In the genomic region with DNA sequence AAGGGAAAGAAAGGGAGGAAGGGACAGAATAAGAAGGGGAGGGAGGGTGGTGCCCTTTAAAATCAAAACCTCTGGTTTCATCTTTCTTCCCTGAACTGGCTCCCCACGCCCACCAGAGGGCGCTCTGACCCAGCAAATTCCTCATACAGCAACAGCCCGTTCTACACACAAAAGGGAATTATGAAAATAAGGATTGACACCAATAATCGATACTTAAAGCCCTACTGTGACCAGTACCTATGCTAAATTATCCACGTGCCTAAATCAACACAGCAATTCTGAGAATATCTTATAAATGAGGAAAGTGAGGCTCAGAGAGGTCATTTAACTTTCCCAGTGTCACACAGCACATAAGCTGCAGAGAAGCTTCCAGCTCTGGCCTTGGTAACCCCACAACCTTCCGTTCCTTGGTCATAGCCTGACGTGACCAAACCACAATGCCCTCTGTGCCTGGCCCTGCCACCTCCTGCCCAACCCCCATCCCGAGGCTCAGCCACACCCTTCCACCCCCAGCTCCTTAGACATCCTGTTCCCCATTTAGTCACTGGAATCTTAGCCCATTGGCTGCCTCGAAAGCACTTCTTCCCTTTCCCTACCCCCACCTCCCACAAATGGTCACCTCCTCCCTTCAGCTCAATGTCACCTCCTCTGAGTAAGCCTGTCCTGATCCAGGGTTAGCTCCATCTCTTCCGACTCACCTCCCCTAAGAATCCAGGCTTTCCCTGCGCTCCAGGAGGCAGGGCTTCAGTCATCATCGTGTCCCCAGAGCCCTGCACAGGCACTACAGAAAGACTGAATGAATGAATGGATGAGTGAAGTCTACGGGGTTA, we compare ENCODE assay signal across 2 cellular contexts.
TF ChIP-seq lines count a peak whose summit lies in the region.

No MANE protein-coding gene starts in this region.

TF ChIP-seq in HEK293, 187 proteins besides CTCF, POLR2A, EP300 and RAD21 (continues in another document):
- no peak for TF ChIP-seq ZNF174 (tag by site-specific recombination; IDR thresholded peaks at IDR 0.05)
- TF ChIP-seq, protein P1, sequence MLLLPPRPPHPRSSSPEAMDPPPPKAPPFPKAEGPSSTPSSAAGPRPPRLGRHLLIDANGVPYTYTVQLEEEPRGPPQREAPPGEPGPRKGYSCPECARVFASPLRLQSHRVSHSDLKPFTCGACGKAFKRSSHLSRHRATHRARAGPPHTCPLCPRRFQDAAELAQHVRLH (tag by site-specific recombination; IDR thresholded peaks at IDR 0.05) = peak; percentile 55; the same call in 1 of the 2 replicates
- no peak for TF ChIP-seq ZNF37A (tag by site-specific recombination; IDR thresholded peaks at IDR 0.05)
- no peak for TF ChIP-seq ZNF2 (tag by site-specific recombination; IDR thresholded peaks at IDR 0.05)
- TF ChIP-seq, protein P2, sequence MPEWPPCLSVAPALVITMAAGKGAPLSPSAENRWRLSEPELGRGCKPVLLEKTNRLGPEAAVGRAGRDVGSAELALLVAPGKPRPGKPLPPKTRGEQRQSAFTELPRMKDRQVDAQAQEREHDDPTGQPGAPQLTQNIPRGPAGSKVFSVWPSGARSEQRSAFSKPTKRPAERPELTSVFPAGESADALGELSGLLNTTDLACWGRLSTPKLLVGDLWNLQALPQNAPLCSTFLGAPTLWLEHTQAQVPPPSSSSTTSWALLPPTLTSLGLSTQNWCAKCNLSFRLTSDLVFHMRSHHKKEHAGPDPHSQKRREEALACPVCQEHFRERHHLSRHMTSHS (tag by site-specific recombination; IDR thresholded peaks at IDR 0.05) = no peak
- TF ChIP-seq ZFP41 (tag by site-specific recombination; IDR thresholded peaks at IDR 0.05; ENCODE audit: borderline replicate concordance) = no peak
- TF ChIP-seq, protein P3, sequence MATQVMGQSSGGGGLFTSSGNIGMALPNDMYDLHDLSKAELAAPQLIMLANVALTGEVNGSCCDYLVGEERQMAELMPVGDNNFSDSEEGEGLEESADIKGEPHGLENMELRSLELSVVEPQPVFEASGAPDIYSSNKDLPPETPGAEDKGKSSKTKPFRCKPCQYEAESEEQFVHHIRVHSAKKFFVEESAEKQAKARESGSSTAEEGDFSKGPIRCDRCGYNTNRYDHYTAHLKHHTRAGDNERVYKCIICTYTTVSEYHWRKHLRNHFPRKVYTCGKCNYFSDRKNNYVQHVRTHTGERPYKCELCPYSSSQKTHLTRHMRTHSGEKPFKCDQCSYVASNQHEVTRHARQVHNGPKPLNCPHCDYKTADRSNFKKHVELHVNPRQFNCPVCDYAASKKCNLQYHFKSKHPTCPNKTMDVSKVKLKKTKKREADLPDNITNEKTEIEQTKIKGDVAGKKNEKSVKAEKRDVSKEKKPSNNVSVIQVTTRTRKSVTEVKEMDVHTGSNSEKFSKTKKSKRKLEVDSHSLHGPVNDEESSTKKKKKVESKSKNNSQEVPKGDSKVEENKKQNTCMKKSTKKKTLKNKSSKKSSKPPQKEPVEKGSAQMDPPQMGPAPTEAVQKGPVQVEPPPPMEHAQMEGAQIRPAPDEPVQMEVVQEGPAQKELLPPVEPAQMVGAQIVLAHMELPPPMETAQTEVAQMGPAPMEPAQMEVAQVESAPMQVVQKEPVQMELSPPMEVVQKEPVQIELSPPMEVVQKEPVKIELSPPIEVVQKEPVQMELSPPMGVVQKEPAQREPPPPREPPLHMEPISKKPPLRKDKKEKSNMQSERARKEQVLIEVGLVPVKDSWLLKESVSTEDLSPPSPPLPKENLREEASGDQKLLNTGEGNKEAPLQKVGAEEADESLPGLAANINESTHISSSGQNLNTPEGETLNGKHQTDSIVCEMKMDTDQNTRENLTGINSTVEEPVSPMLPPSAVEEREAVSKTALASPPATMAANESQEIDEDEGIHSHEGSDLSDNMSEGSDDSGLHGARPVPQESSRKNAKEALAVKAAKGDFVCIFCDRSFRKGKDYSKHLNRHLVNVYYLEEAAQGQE (tag by site-specific recombination; IDR thresholded peaks at IDR 0.05) = no peak
- peak; percentile 29; the same call in 1 of the 2 replicates for TF ChIP-seq ZNF501 (tag by site-specific recombination; IDR thresholded peaks at IDR 0.05)
- TF ChIP-seq, protein P4, sequence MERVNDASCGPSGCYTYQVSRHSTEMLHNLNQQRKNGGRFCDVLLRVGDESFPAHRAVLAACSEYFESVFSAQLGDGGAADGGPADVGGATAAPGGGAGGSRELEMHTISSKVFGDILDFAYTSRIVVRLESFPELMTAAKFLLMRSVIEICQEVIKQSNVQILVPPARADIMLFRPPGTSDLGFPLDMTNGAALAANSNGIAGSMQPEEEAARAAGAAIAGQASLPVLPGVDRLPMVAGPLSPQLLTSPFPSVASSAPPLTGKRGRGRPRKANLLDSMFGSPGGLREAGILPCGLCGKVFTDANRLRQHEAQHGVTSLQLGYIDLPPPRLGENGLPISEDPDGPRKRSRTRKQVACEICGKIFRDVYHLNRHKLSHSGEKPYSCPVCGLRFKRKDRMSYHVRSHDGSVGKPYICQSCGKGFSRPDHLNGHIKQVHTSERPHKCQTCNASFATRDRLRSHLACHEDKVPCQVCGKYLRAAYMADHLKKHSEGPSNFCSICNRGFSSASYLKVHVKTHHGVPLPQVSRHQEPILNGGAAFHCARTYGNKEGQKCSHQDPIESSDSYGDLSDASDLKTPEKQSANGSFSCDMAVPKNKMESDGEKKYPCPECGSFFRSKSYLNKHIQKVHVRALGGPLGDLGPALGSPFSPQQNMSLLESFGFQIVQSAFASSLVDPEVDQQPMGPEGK (tag by site-specific recombination; IDR thresholded peaks at IDR 0.05) = peak; percentile 77
- TF ChIP-seq SP2 (tag by site-specific recombination; IDR thresholded peaks at IDR 0.05) = peak; percentile 57
- no peak; the same call in 1 of the 2 replicates for TF ChIP-seq REPIN1 (tag by site-specific recombination; IDR thresholded peaks at IDR 0.05; ENCODE audit: low read depth)
- TF ChIP-seq ZNF837 (tag by site-specific recombination; IDR thresholded peaks at IDR 0.05) = no peak
- no peak for TF ChIP-seq ZNF529 (tag by site-specific recombination; IDR thresholded peaks at IDR 0.05; ENCODE audit: insufficient replicate concordance)
- TF ChIP-seq BCL11A (tag by site-specific recombination; IDR thresholded peaks at IDR 0.05; ENCODE audit: low read depth) = peak; percentile 59; the same call in 1 of the 2 replicates
- peak; percentile 29; the same call in 1 of the 2 replicates for TF ChIP-seq ZNF366 (tag by site-specific recombination; conservative IDR thresholded peaks at IDR 0.05)
- no peak for TF ChIP-seq ZNF184 (tag by site-specific recombination; IDR thresholded peaks at IDR 0.05)
- TF ChIP-seq, protein P5, sequence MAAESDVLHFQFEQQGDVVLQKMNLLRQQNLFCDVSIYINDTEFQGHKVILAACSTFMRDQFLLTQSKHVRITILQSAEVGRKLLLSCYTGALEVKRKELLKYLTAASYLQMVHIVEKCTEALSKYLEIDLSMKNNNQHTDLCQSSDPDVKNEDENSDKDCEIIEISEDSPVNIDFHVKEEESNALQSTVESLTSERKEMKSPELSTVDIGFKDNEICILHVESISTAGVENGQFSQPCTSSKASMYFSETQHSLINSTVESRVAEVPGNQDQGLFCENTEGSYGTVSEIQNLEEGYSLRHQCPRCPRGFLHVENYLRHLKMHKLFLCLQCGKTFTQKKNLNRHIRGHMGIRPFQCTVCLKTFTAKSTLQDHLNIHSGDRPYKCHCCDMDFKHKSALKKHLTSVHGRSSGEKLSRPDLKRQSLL (tag by site-specific recombination; IDR thresholded peaks at IDR 0.05) = peak; percentile 72; the same call in 1 of the 2 replicates
- TF ChIP-seq KLF9 (tag by site-specific recombination; IDR thresholded peaks at IDR 0.05; ENCODE audit: low read depth) = peak; percentile 60
- TF ChIP-seq ZNF843 (tag by site-specific recombination; IDR thresholded peaks at IDR 0.05) = no peak

TF ChIP-seq in endothelial cell of umbilical vein, 7 proteins besides CTCF, POLR2A, EP300 and RAD21:
- TF ChIP-seq EZH2 (IDR thresholded peaks at IDR 0.05; ENCODE audit: borderline replicate concordance, low read depth, low read length, severe bottlenecking) (no peak), MYC (IDR thresholded peaks at IDR 0.05; ENCODE audit: low read depth, low read length) (no peak), JUN (IDR thresholded peaks at IDR 0.05; ENCODE audit: borderline replicate concordance, insufficient read depth, insufficient read length, low read depth) (no peak), POLR2AphosphoS5 (IDR thresholded peaks at IDR 0.05; ENCODE audit: insufficient read depth, low read depth, low read length) (no peak), FOS (IDR thresholded peaks at IDR 0.05; ENCODE audit: borderline replicate concordance, insufficient read depth, low read length) (no peak), GATA2 (IDR thresholded peaks at IDR 0.05; ENCODE audit: insufficient read depth, insufficient read length, low read depth, low read length) (no peak)
- TF ChIP-seq, protein P6, sequence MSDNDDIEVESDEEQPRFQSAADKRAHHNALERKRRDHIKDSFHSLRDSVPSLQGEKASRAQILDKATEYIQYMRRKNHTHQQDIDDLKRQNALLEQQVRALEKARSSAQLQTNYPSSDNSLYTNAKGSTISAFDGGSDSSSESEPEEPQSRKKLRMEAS (IDR thresholded peaks at IDR 0.05; ENCODE audit: insufficient read depth, insufficient read length) = no peak
